ENCODE assay signal across 24 cellular contexts in the genomic region with DNA sequence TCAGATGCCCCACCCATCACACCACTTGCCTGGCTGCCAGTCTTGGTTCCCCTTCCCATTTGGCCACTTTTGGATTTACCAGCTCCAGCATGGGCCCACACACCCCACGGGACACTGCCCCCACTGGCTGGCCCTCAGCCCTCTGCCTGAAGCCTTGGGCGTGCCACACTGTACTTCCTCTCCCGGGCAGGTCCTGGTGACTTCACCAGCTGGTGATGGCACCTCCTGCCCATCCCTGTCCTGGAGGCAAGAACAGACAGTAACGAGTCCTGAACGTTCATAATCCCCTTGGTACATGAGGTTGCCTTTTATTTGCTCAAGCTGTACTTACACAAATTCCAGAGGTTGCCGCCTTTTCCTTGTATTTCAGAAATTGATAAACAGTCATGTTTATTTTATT.
DNase-seq lines count a peak whose midpoint lies in the region; ATAC-seq, FAIRE-seq and TF ChIP-seq lines count a peak whose summit lies in the region.
"Had no signal": no experiment of that assay in that cellular context is flagged by ENCODE, and none has a peak within 500 bp of the region (broad histone marks: within the 10 kb centered on the region; RNA-seq: fewer than 3 reads in every experiment).

No MANE protein-coding gene starts in this region.

- FAIRE-seq in bronchial epithelial cell (lab: Jason Lieb, UNC) = no peak
- FAIRE-seq: GM12878, RCC 7860, TTC549 had no signal

- H3K27me3 ChIP-seq in bronchial epithelial cell (ENCODE audit: control insufficient read depth, insufficient read depth, low read length) = no peaks in the 10 kb centered on the region
- H3K27me3 ChIP-seq in layer of hippocampus (ENCODE audit: control insufficient read depth, insufficient read depth, low read length) = no peaks in the 10 kb centered on the region
- H3K27me3 ChIP-seq in thyroid gland = no peaks in the 10 kb centered on the region
- H3K27me3 ChIP-seq: MG63, ovary, SJCRH30 had no signal

- intact Hi-C loops in thyroid gland (cut with DNase I) = no loop called here

- DNase-seq in LoVo (ENCODE audit: low spot score) = peak; percentile 27
- DNase-seq in bronchial epithelial cell (ENCODE audit: low read depth) = peak; percentile 71
- DNase-seq in thyroid gland = no peak
- DNase-seq in DMS79 treated with DMSO at 0.1 percent for 48 hours (lab: John Stamatoyannopoulos, UW) = no peak
- DNase-seq: activated CD4-positive, alpha-beta memory T cell treated with anti-CD3 and anti-CD28 coated beads for 36 hours; activated CD8-positive, alpha-beta memory T cell treated with anti-CD3 and anti-CD28 coated beads, Interleukin-2, amount 50 U/mL, for 48 hours; activated naive CD4-positive, alpha-beta T cell treated with anti-CD3 and anti-CD28 coated beads, Interleukin-2, amount 50 U/mL, for 16 hours; amniotic stem cell; CD4-positive, alpha-beta T cell; cortex of kidney; endodermal cell; MG63; NCI-H2227 treated with DMSO at 0.1 percent for 48 hours; ovary; right cardiac atrium; SJCRH30; stimulated activated CD4-positive, alpha-beta T cell treated with anti-CD3 and anti-CD28 coated beads, Interleukin-2, amount 100 ng/mL, for 48 hours; T-helper 1 cell had no signal

- ATAC-seq in HG03045 (IDR thresholded peaks at IDR 0.05; ENCODE audit: unreplicated experiment) (no peak), HG02981 (IDR thresholded peaks at IDR 0.05; ENCODE audit: unreplicated experiment) (no peak)
- ATAC-seq: GM12878 had no signal

- TF ChIP-seq CTCF in bronchial epithelial cell (IDR thresholded peaks at IDR 0.05; ENCODE audit: insufficient read depth, low read length, severe bottlenecking) (peak; percentile 28), thyroid gland (IDR thresholded peaks at IDR 0.05) (no peak)

- H3K4me3 ChIP-seq in bronchial epithelial cell (ENCODE audit: low read depth, low read length) (no peak overlapping the region), thyroid gland (replicated peaks in 1 of 3) (no peak overlapping the region)
- H3K4me3 ChIP-seq: GM12878, MG63, ovary, SJCRH30 had no signal

- no peaks in the 10 kb centered on the region for H3K9me3 ChIP-seq in thyroid gland
- H3K9me3 ChIP-seq: MG63, ovary, SJCRH30 had no signal

- no peak for TF ChIP-seq POLR2A in thyroid gland (IDR thresholded peaks at IDR 0.05)

- H3K4me1 ChIP-seq in thyroid gland = peaks cover 30 to 44% of the 10 kb centered on the region in 2 donors
- H3K4me1 ChIP-seq: SJCRH30 had no signal

- peak overlapping the region; percentile 84 for H3K27ac ChIP-seq in layer of hippocampus (ENCODE audit: low read depth, low read length)
- H3K27ac ChIP-seq in thyroid gland = peak overlapping the region; percentile 71 to 83 (median 79)
- H3K27ac ChIP-seq: ovary, SJCRH30 had no signal

- 87 to 90% methylated on average over 6 of the region's 6 CpGs for whole genome bisulfite sequencing in thyroid gland, 2 donors

- no peaks in the 10 kb centered on the region for H3K36me3 ChIP-seq in bronchial epithelial cell (ENCODE audit: control insufficient read depth, insufficient read depth, low read length)
- no peaks in the 10 kb centered on the region for H3K36me3 ChIP-seq in thyroid gland
- H3K36me3 ChIP-seq: MG63, ovary, SJCRH30 had no signal

Comparison
In these comparisons a context has a peak if more than half of its experiments do, and no peak if none do; other contexts are left out.
1. DNase-seq: peak in LoVo (single experiment) and bronchial epithelial cell (single experiment); none in thyroid gland (0 of 2) and DMS79 treated with DMSO at 0.1 percent for 48 hours (single experiment).